In genomic region chr16:4094138-4094773, GRCh38 we compare ENCODE assay signal across 15 cellular contexts. TPM values are rescaled to one million over a fixed set of nuclear protein-coding genes. Genes with fewer than 3 reads are reported as not detected.
DNase-seq lines count a peak whose midpoint lies in the region; ATAC-seq, FAIRE-seq and TF ChIP-seq lines count a peak whose summit lies in the region.
"Had no signal": no experiment of that assay in that cellular context is flagged by ENCODE, and none has a peak within 500 bp of the region (broad histone marks: within the 10 kb centered on the region; RNA-seq: fewer than 3 reads in every experiment).

No MANE protein-coding gene starts in this region.

- FAIRE-seq in small intestine (lab: Jason Lieb, UNC), result no peak
- FAIRE-seq: endothelial cell of umbilical vein had no signal

- H3K4me3 ChIP-seq in HEK293 (ENCODE audit: low read depth, low read length) (no peak overlapping the region), right lobe of liver (no peak overlapping the region), small intestine (ENCODE audit: low read depth in 1 of 2, low read length in 2 of 2) (no peak overlapping the region)

- H3K9me3 Mint-ChIP-seq in chondrocyte (ENCODE audit: low read depth), result no peaks in the 10 kb centered on the region
- no peaks in the 10 kb centered on the region for H3K9me3 Mint-ChIP-seq in activated CD4-positive, alpha-beta T cell treated with anti-CD3 and anti-CD28 coated beads for 36 hours (ENCODE audit: low read depth)
- H3K9me3 Mint-ChIP-seq: naive thymus-derived CD8-positive, alpha-beta T cell had no signal

- H3K4me1 ChIP-seq in HEK293 (ENCODE audit: control insufficient read depth, insufficient read depth, low read length), result peaks cover 13% of the 10 kb centered on the region; the same call in 1 of the 2 replicates
- peaks cover 0 to 58% (median 22%) of the 10 kb centered on the region in 4 donors for H3K4me1 ChIP-seq in right lobe of liver
- peaks cover 2 to 6% of the 10 kb centered on the region in 2 donors for H3K4me1 ChIP-seq in small intestine (ENCODE audit: control insufficient read depth in 2 of 2, insufficient read depth in 1 of 2, low read depth in 1 of 2, low read length in 1 of 2)

- peak overlapping the region; percentile 82 for H3K27ac Mint-ChIP-seq in chondrocyte (ENCODE audit: unreplicated experiment)
- no peak overlapping the region for H3K27ac Mint-ChIP-seq in activated CD4-positive, alpha-beta T cell treated with anti-CD3 and anti-CD28 coated beads for 36 hours
- H3K27ac Mint-ChIP-seq: naive thymus-derived CD8-positive, alpha-beta T cell had no signal

- DNase-seq in chondrocyte (ENCODE audit: low spot score) (no peak), right lobe of liver (peak; percentile 34 to 87 (median 66)), small intestine (peak; percentile 38), NOMO-1 treated with DMSO at 0.1 percent for 48 hours (lab: John Stamatoyannopoulos, UW; ENCODE audit: unreplicated experiment) (no peak), putamen (ENCODE audit: low spot score) (no peak), kidney glomerular epithelial cell (lab: John Stamatoyannopoulos, UW) (no peak)
- DNase-seq in activated CD4-positive, alpha-beta T cell treated with anti-CD3 and anti-CD28 coated beads for 36 hours, result no peak
- DNase-seq: naive thymus-derived CD8-positive, alpha-beta T cell; NCI-H1092; NCI-H510A; stimulated activated naive CD4-positive, alpha-beta T cell; WERI-Rb-1 had no signal

- no peaks in the 10 kb centered on the region for H3K27me3 Mint-ChIP-seq in chondrocyte (ENCODE audit: low read depth)
- no peaks in the 10 kb centered on the region for H3K27me3 Mint-ChIP-seq in activated CD4-positive, alpha-beta T cell treated with anti-CD3 and anti-CD28 coated beads for 36 hours

- peak; percentile 74 to 83 (median 78) for ATAC-seq in right lobe of liver
- no peak for ATAC-seq in activated CD4-positive, alpha-beta T cell treated with anti-CD3 and anti-CD28 coated beads for 36 hours
- ATAC-seq: naive thymus-derived CD8-positive, alpha-beta T cell; sciatic nerve had no signal

- H3K9me3 ChIP-seq in HEK293 (ENCODE audit: control insufficient read depth, insufficient read depth, low read depth, low read length) (no peaks in the 10 kb centered on the region), right lobe of liver (no peaks in the 10 kb centered on the region), small intestine (ENCODE audit: control insufficient read depth, low read depth) (no peaks in the 10 kb centered on the region)

- H3K27me3 ChIP-seq in right lobe of liver (no peaks in the 10 kb centered on the region), small intestine (ENCODE audit: control insufficient read depth in 2 of 2, insufficient read depth in 2 of 2, low read length in 2 of 2) (no peaks in the 10 kb centered on the region)

- H3K27ac ChIP-seq in HEK293 (ENCODE audit: extremely low read depth, low read depth, low read length) (no peak overlapping the region), right lobe of liver (peak overlapping the region; percentile 60 to 72 (median 62)), small intestine (ENCODE audit: low read depth in 1 of 2, low read length in 1 of 2) (peak overlapping the region in 1 of 2 donors; percentile 60)
- H3K27ac ChIP-seq: WERI-Rb-1 had no signal

- H3K36me3 ChIP-seq in HEK293 (ENCODE audit: control insufficient read depth in 2 of 2, insufficient read depth in 1 of 2, low read length in 2 of 2) (no peaks in the 10 kb centered on the region), right lobe of liver (no peaks in the 10 kb centered on the region), small intestine (ENCODE audit: control insufficient read depth in 2 of 2, insufficient read depth in 2 of 2, low read length in 2 of 2) (no peaks in the 10 kb centered on the region)

- intact Hi-C loops in right lobe of liver (cut with DNase I), result no loop called here
- intact Hi-C loops in activated CD4-positive, alpha-beta T cell treated with anti-CD3 and anti-CD28 coated beads for 36 hours (cut with DNase I, micrococcal nuclease), result no loop called here

- no peak for TF ChIP-seq CTCF in HEK293 (tag by site-specific recombination; IDR thresholded peaks at IDR 0.05)
- TF ChIP-seq CTCF in chondrocyte (IDR thresholded peaks at IDR 0.05), result no peak
- no peak for TF ChIP-seq CTCF in right lobe of liver (IDR thresholded peaks at IDR 0.05)

- WGBS in right lobe of liver (ENCODE audit: insufficient coverage, low coverage, low lambda C conversion rate, missing lambda C conversion rate), result 48% methylated on average over 12 of the region's 13 CpGs
- WGBS in small intestine, 3 donors, result 66 to 75% (median 71%) methylated on average over 13 of the region's 13 CpGs

- H3K36me3 Mint-ChIP-seq in chondrocyte (ENCODE audit: low read depth), result no peaks in the 10 kb centered on the region
- H3K36me3 Mint-ChIP-seq in activated CD4-positive, alpha-beta T cell treated with anti-CD3 and anti-CD28 coated beads for 36 hours (ENCODE audit: low read depth), result no peaks in the 10 kb centered on the region
- H3K36me3 Mint-ChIP-seq: naive thymus-derived CD8-positive, alpha-beta T cell had no signal

- peak overlapping the region; percentile 15 for H3K4me3 Mint-ChIP-seq in chondrocyte (ENCODE audit: unreplicated experiment)
- H3K4me3 Mint-ChIP-seq in activated CD4-positive, alpha-beta T cell treated with anti-CD3 and anti-CD28 coated beads for 36 hours, result no peak overlapping the region
- H3K4me3 Mint-ChIP-seq: naive thymus-derived CD8-positive, alpha-beta T cell had no signal

- TF ChIP-seq POLR2A in right lobe of liver (IDR thresholded peaks at IDR 0.05), result peak; percentile 13

- H3K4me1 Mint-ChIP-seq in chondrocyte (ENCODE audit: low read depth), result peaks cover 73% of the 10 kb centered on the region
- peaks cover 2% of the 10 kb centered on the region for H3K4me1 Mint-ChIP-seq in activated CD4-positive, alpha-beta T cell treated with anti-CD3 and anti-CD28 coated beads for 36 hours

- POLR2A ChIA-PET in HEK293 (lab: Yijun Ruan, JAX), result no interaction called here
- POLR2A ChIA-PET in activated CD4-positive, alpha-beta T cell treated with anti-CD3 and anti-CD28 coated beads for 36 hours (lab: Charles Lee), result no interaction called here

- CTCF ChIA-PET in HEK293 (lab: Yijun Ruan, JAX), result interaction anchor here (0.7 to 1.2 kb wide), 3 partner anchors 10 to 321 kb away, joined by 4 to 7 read pairs (median 4); no protein-coding TSS in a partner anchor
- CTCF ChIA-PET in activated CD4-positive, alpha-beta T cell treated with anti-CD3 and anti-CD28 coated beads for 36 hours (lab: Charles Lee), result interaction anchor here (0.6 to 1.2 kb wide), 2 partner anchors 10 to 144 kb away, joined by 3 to 5 read pairs; no protein-coding TSS in a partner anchor

TF ChIP-seq in HEK293, 187 proteins besides CTCF, POLR2A, EP300 and RAD21:
- no peak for TF ChIP-seq ZNF366 (tag by site-specific recombination; conservative IDR thresholded peaks at IDR 0.05)
- TF ChIP-seq OSR2 (tag by site-specific recombination; IDR thresholded peaks at IDR 0.05), result peak; percentile 12; the same call in 1 of the 2 replicates
- peak; percentile 71 for TF ChIP-seq PRDM1 (tag by site-specific recombination; IDR thresholded peaks at IDR 0.05)
- no peak for TF ChIP-seq ZFP69B (tag by site-specific recombination; IDR thresholded peaks at IDR 0.05)
- no peak for TF ChIP-seq SP7 (tag by site-specific recombination; IDR thresholded peaks at IDR 0.05)
- TF ChIP-seq ZNF335 (tag by site-specific recombination; conservative IDR thresholded peaks at IDR 0.05), result peak; percentile 56
- peak; percentile 64; the same call in 1 of the 2 replicates for TF ChIP-seq GFI1B (tag by site-specific recombination; IDR thresholded peaks at IDR 0.05)
- TF ChIP-seq ZNF18 (tag by site-specific recombination; IDR thresholded peaks at IDR 0.05), result 0 out of 2 replicates have a peak, but pooled peaks have one; percentile 15
- no peak for TF ChIP-seq ZNF391 (tag by site-specific recombination; IDR thresholded peaks at IDR 0.05; ENCODE audit: borderline replicate concordance, low read depth)

RNA-seq across cellular contexts. Expression of gene ADCY9, which starts 22.0 kb away (rescaled TPM):
- total RNA-seq in chondrocyte, result 22.6 to 31.9 TPM (median 31.6 TPM) in 3 replicates
- 10 to 100 TPM; 17.3 to 41.5 (median 25.6) TPM for total RNA-seq in right lobe of liver
- 10 to 100 TPM in 1 of 3 donors, 1 to 10 TPM in 2; 4.3 to 10.7 (median 7.9) TPM for polyA plus RNA-seq in small intestine
- 1 to 10 TPM; 5.3 to 6.2 TPM for total RNA-seq in activated CD4-positive, alpha-beta T cell treated with anti-CD3 and anti-CD28 coated beads for 36 hours

Comparison
In these comparisons a context has a peak if more than half of its experiments do, and no peak if none do; other contexts are left out.
1. DNase-seq: peak in right lobe of liver (3 of 3) and small intestine (single experiment); none in chondrocyte (single experiment), NOMO-1 treated with DMSO at 0.1 percent for 48 hours (single experiment), putamen (single experiment), activated CD4-positive, alpha-beta T cell treated with anti-CD3 and anti-CD28 coated beads for 36 hours (single experiment) and kidney glomerular epithelial cell (single experiment).